ENCODE assay signal across 12 cellular contexts in the genomic region with DNA sequence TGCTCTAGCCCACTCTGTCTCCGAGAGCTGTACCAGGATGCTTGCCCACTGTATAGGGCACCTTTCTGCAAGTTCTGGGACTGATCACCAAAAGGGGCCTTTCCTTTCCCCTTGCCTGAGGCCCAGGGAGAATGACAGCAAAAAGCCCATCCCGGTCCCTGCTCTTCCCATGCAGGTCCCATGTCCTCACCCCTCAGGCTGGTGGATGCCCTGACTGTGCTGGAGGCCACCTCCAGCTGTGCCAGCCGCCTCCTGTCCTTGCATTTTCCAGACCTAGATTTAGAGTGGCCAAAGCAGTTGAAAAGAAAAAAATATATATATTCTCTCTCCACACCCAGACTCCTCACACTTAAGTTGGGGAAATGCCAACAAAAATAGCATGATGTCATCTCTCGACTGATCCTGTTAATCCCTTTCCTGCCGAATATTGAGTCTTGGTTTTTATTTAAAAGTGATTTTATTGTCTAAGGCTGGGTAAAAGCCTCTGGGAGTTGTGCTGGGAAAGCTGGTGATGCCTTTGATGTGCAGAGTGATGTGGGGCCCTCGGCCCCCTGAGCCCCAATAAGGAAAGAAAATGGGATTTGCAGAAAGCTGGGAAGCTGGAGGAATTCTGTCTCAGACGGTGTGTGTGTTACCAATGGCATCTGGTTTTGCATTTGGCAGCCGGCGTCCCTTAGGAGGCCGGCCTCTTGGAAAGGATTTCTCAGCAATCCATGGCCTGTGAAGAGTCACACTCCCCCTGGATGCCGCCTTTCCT. TPM values are rescaled to one million over a fixed set of nuclear protein-coding genes. Genes with fewer than 3 reads are reported as not detected.
DNase-seq lines count a peak whose midpoint lies in the region; ATAC-seq and TF ChIP-seq lines count a peak whose summit lies in the region.
"Had no signal": no experiment of that assay in that cellular context is flagged by ENCODE, and none has a peak within 500 bp of the region (broad histone marks: within the 10 kb centered on the region; RNA-seq: fewer than 3 reads in every experiment).

No MANE protein-coding gene starts in this region.

- H3K36me3 ChIP-seq in neural progenitor cell, result no peaks in the 10 kb centered on the region

- peak overlapping the region; percentile 16 for H3K4me3 Mint-ChIP-seq in neural progenitor cell
- H3K4me3 Mint-ChIP-seq: GM23338 had no signal

- no peaks in the 10 kb centered on the region for H3K9me3 ChIP-seq in neural progenitor cell (ENCODE audit: low read depth)
- H3K9me3 ChIP-seq: body of pancreas had no signal

- peaks cover 9% of the 10 kb centered on the region for H3K9me3 Mint-ChIP-seq in neural progenitor cell

- no peak overlapping the region for H2AFZ ChIP-seq in neural progenitor cell (replicated peaks)
- H2AFZ ChIP-seq: GM23338 had no signal

- H4K20me1 ChIP-seq in neural progenitor cell (ENCODE audit: low read depth), result no peaks in the 10 kb centered on the region

- DNase-seq in GM03348 (ENCODE audit: low spot score), result peak; percentile 77
- peak; percentile 81 for DNase-seq in RWPE1 (ENCODE audit: low spot score)
- peak; percentile 37 for DNase-seq in fibroblast of gingiva (ENCODE audit: low read depth)
- DNase-seq in neural progenitor cell (ENCODE audit: low spot score), result no peak
- no peak for DNase-seq in COLO668 (lab: John Stamatoyannopoulos, UW; ENCODE audit: unreplicated experiment)
- DNase-seq in NCI-H774 (lab: John Stamatoyannopoulos, UW), result no peak
- no peak for DNase-seq in cerebellar cortex (ENCODE audit: low spot score)
- DNase-seq: body of pancreas, NCI-H1930, nucleus accumbens had no signal

- H3K9ac ChIP-seq in neural progenitor cell, result no peak overlapping the region

- no peaks in the 10 kb centered on the region for H3K27me3 ChIP-seq in neural progenitor cell
- H3K27me3 ChIP-seq: body of pancreas had no signal

- no peaks in the 10 kb centered on the region for H3F3A ChIP-seq in neural progenitor cell (ENCODE audit: low read depth)

- H3K27ac Mint-ChIP-seq in neural progenitor cell, result peak overlapping the region; percentile 70
- H3K27ac Mint-ChIP-seq: GM23338 had no signal

- no peak overlapping the region for H3K4me3 ChIP-seq in neural progenitor cell
- H3K4me3 ChIP-seq: body of pancreas, GM23338 had no signal

- ATAC-seq in HG02885 (IDR thresholded peaks at IDR 0.05; ENCODE audit: poor library complexity, unreplicated experiment), result no peak
- ATAC-seq: body of pancreas, GM23338 had no signal

- CTCF ChIA-PET in RWPE1 (lab: Yijun Ruan, JAX), result interaction anchor here (2.8 kb wide), 1 partner anchor 35 kb away, joined by 14 read pairs; no protein-coding TSS in a partner anchor

- no peaks in the 10 kb centered on the region for H3K79me2 ChIP-seq in neural progenitor cell (ENCODE audit: low read depth)

- H3K4me1 ChIP-seq in neural progenitor cell, result no peaks in the 10 kb centered on the region

- peaks cover 4% of the 10 kb centered on the region for H3K36me3 Mint-ChIP-seq in neural progenitor cell

- peaks cover 21% of the 10 kb centered on the region for H3K4me1 Mint-ChIP-seq in neural progenitor cell

- no peak overlapping the region for H3K4me2 ChIP-seq in neural progenitor cell
- H3K4me2 ChIP-seq: GM23338 had no signal

- TF ChIP-seq CTCF in RWPE1 (conservative IDR thresholded peaks at IDR 0.05; ENCODE audit: low read depth) (no peak), neural progenitor cell (IDR thresholded peaks at IDR 0.05) (no peak)

- H3K27me3 Mint-ChIP-seq in neural progenitor cell (ENCODE audit: insufficient read depth, low read depth), result peaks cover 7% of the 10 kb centered on the region

- H3K27ac ChIP-seq in RWPE1, result peak overlapping the region; percentile 89
- H3K27ac ChIP-seq in neural progenitor cell, result no peak overlapping the region
- H3K27ac ChIP-seq: body of pancreas had no signal

- POLR2A ChIA-PET in RWPE1 (lab: Yijun Ruan, JAX; ENCODE audit: low non-redundant PET), result no interaction called here

RNA-seq across cellular contexts. Expression of a gene that starts 29.3 kb away (rescaled TPM):
- total RNA-seq in neural progenitor cell (ENCODE audit: low replicate concordance), result 614 and 623 TPM in 2 replicates

Comparison
In these comparisons a context has a peak if more than half of its experiments do, and no peak if none do; other contexts are left out.
1. DNase-seq: peak in GM03348 (single experiment), RWPE1 (single experiment) and fibroblast of gingiva (single experiment); none in neural progenitor cell (single experiment), COLO668 (single experiment), NCI-H774 (single experiment) and cerebellar cortex (single experiment).